ENCODE assay signal across 7 cellular contexts in the genomic region with DNA sequence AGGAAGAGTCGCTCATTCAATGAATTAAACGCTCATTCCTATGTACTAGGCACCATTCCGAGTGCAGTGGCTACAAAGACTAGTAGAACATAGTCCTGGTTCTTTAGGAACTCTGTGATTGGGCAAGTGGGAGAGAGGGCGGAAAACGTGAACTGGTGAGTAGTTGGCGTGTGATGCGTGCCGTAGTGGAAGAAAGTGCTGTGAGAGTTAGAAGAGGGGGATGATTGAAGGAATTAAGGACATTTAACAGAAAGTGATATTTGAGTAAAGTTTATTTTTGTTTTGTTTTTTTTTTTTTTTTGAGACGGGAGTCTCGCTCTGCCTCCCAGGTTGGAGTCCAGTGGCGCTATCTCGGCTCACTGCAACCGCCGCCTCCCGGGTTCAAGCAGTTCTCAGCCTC. TPM values are rescaled to one million over a fixed set of nuclear protein-coding genes. Genes with fewer than 3 reads are reported as not detected.
DNase-seq lines count a peak whose midpoint lies in the region; ATAC-seq and TF ChIP-seq lines count a peak whose summit lies in the region.

No MANE protein-coding gene starts in this region.

- in situ Hi-C loops in astrocyte of the cerebellum (cut with HindIII; ENCODE audit: low sequenced_read_pairs): no loop called here

- H3K9ac ChIP-seq in PC-3 (ENCODE audit: low read length): peak overlapping the region; percentile 92

- H3K27me3 ChIP-seq in PC-3 (ENCODE audit: low read length): no peaks in the 10 kb centered on the region

- DNase-seq in PC-3 (peak; percentile 52), astrocyte of the cerebellum (ENCODE audit: low read depth) (no peak), kidney tubule cell (ENCODE audit: low spot score) (peak; percentile 57), posterior vena cava (ENCODE audit: low spot score) (no peak)
- DNase-seq in stimulated activated CD4-positive, alpha-beta T cell treated with anti-CD3 and anti-CD28 coated beads, TNF-alpha, amount 100 ng/mL, for 24 hours (ENCODE audit: low read depth in 3 of 3): peak in 2 of 3 experiments; percentile 38 to 48

- no peaks in the 10 kb centered on the region for H3K9me2 ChIP-seq in PC-3 (replicated peaks; ENCODE audit: low read length)

- no peak for TF ChIP-seq CTCF in PC-3 (conservative IDR thresholded peaks at IDR 0.05; ENCODE audit: low read depth, low read length)
- TF ChIP-seq CTCF in astrocyte of the cerebellum (IDR thresholded peaks at IDR 0.05; ENCODE audit: low read depth, low read length, missing control alignments): no peak

- peak overlapping the region; percentile 92 for H3K4me2 ChIP-seq in PC-3 (ENCODE audit: low read length)

- H3K4me3 ChIP-seq in PC-3 (ENCODE audit: low read length): peak overlapping the region; percentile 87
- peak overlapping the region; percentile 79 for H3K4me3 ChIP-seq in astrocyte of the cerebellum (ENCODE audit: low read depth, low read length)

- peak; percentile 14 for ATAC-seq in GM21528 (IDR thresholded peaks at IDR 0.05; ENCODE audit: low FRiP score, unreplicated experiment)
- peak; percentile 77 for ATAC-seq in PC-3
- ATAC-seq in HG02623 (IDR thresholded peaks at IDR 0.05; ENCODE audit: unreplicated experiment): no peak

- H4K20me1 ChIP-seq in PC-3 (ENCODE audit: low read length): no peaks in the 10 kb centered on the region

- peak overlapping the region; percentile 24; the same call in 1 of the 2 replicates for H3K27ac ChIP-seq in PC-3 (ENCODE audit: low read length)

- peak overlapping the region; percentile 70; the same call in 1 of the 2 replicates for H2AFZ ChIP-seq in PC-3 (ENCODE audit: low read length)

- H3K79me2 ChIP-seq in PC-3 (ENCODE audit: low read length): peaks cover 44% of the 10 kb centered on the region

- H3K36me3 ChIP-seq in PC-3 (ENCODE audit: low read depth, low read length): no peaks in the 10 kb centered on the region

- POLR2A ChIA-PET in PC-3 (lab: Charles Lee; ENCODE audit: unreplicated experiment): interaction anchor here (0.6 kb wide), 1 partner anchor 14 kb away, joined by 5 read pairs; no protein-coding TSS in a partner anchor

- CTCF ChIA-PET in PC-3 (lab: Charles Lee): interaction anchor here (0.5 kb wide), 1 partner anchor 291 kb away, joined by 4 read pairs; no protein-coding TSS in a partner anchor

- no peaks in the 10 kb centered on the region for H3K9me3 ChIP-seq in PC-3 (ENCODE audit: low read length)

- H3K4me1 ChIP-seq in PC-3 (ENCODE audit: insufficient read depth, low read length): peaks cover 9% of the 10 kb centered on the region; the same call in 1 of the 2 replicates

- intact Hi-C loops in PC-3 (cut with micrococcal nuclease): no loop called here
- intact Hi-C loops in posterior vena cava (cut with DNase I): no loop called here

- no TSS peak for BruUV-seq in PC-3 (replicated peaks; lab: Mats Ljungman, UMichigan)

- H3F3A ChIP-seq in PC-3 (ENCODE audit: low read length, unreplicated experiment): no peaks in the 10 kb centered on the region

RNA-seq across cellular contexts. Expression of a gene that starts 7.9 kb away (rescaled TPM):
- total RNA-seq in PC-3 (2014; rRNA removed) (not detected in 2 replicates), posterior vena cava (not detected)

RNA-seq across cellular contexts. Expression of a gene that starts 9.8 kb away (rescaled TPM):
- total RNA-seq in PC-3 (2014; rRNA removed) (2.4 and 3.9 TPM in 2 replicates), posterior vena cava (1 to 10 TPM; 3.4 to 3.6 TPM)

RNA-seq across cellular contexts. Expression of a gene that starts 18.6 kb away (rescaled TPM):
- 70.2 and 84.9 TPM in 2 replicates for total RNA-seq in PC-3 (2014; rRNA removed)
- 100 to 1,000 TPM; 101 to 105 TPM for total RNA-seq in posterior vena cava

RNA-seq across cellular contexts. Expression of a gene that starts 31.1 kb away (rescaled TPM):
- not detected in 2 replicates for total RNA-seq in PC-3 (2014; rRNA removed)
- 1 to 10 TPM; 1.4 to 1.6 TPM for total RNA-seq in posterior vena cava

Comparison
In these comparisons a context has a peak if more than half of its experiments do, and no peak if none do; other contexts are left out.
1. DNase-seq: peak in PC-3 (single experiment), kidney tubule cell (single experiment) and stimulated activated CD4-positive, alpha-beta T cell treated with anti-CD3 and anti-CD28 coated beads, TNF-alpha, amount 100 ng/mL, for 24 hours (2 of 3); none in astrocyte of the cerebellum (single experiment) and posterior vena cava (single experiment).